24 cellular contexts compared by ENCODE assay signal in the genomic region with DNA sequence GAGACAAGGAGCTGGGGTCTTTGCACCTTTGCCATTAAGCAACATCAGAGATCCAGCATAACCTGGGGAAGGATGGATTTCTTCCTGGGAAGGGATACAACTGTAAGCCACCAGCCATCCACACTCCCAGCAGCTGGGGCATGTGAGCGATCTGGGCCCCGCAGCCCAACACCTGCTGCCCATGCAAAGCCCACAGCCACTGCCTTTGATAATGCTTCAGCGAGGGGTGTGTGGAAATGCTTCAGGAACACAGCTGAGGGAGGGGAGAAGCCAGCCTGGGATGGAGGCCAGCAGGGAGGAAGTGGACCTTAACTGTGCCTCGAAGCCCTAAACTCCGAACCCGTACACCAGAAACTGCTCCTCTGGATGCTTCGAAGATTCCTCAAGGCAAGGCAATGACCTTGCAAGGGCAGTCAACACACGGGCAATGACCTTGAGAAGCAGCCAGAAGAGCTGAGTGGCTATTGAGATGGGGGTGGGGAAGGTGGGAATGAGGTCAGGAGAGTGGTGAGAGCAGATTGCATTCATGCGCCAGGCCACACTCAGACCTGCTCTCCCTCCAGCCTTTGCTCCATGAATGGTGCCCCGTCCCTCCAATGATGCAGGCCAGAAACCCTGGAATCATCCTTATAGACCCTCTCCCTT. TPM values are rescaled to one million over a fixed set of nuclear protein-coding genes. Genes with fewer than 3 reads are reported as not detected.
DNase-seq lines count a peak whose midpoint lies in the region; ATAC-seq, FAIRE-seq and TF ChIP-seq lines count a peak whose summit lies in the region.
"Had no signal": no experiment of that assay in that cellular context is flagged by ENCODE, and none has a peak within 500 bp of the region (broad histone marks: within the 10 kb centered on the region; RNA-seq: fewer than 3 reads in every experiment).

No MANE protein-coding gene starts in this region.

- no peaks in the 10 kb centered on the region for H3K27me3 Mint-ChIP-seq in stimulated activated naive CD8-positive, alpha-beta T cell treated with anti-CD3 and anti-CD28 coated beads, Interleukin-15, Interleukin-2, amounts not matched to agents 100 ng/mL and 50 ng/mL, for 24 hours
- H3K27me3 Mint-ChIP-seq: CD4-positive, alpha-beta memory T cell had no signal

- H3K9me3 Mint-ChIP-seq in stimulated activated naive CD8-positive, alpha-beta T cell treated with anti-CD3 and anti-CD28 coated beads, Interleukin-15, Interleukin-2, amounts not matched to agents 100 ng/mL and 50 ng/mL, for 24 hours: no peaks in the 10 kb centered on the region
- H3K9me3 Mint-ChIP-seq: CD4-positive, alpha-beta memory T cell had no signal

- TF ChIP-seq EP300 in K562 (IDR thresholded peaks at IDR 0.05; ENCODE audit: low read length): no peak

- DNase-seq in stimulated activated naive CD8-positive, alpha-beta T cell treated with anti-CD3 and anti-CD28 coated beads, Interleukin-15, Interleukin-2, amounts not matched to agents 100 U/mL and 50 U/mL, for 24 hours: no peak
- DNase-seq in K562 (ENCODE audit: extremely low read depth in 1 of 4, low spot score in 3 of 4) (no peak), left lobe of liver (ENCODE audit: low spot score) (no peak), dedifferentiated amniotic fluid mesenchymal stem cell (ENCODE audit: extremely low spot score) (no peak), left lung (no peak)
- DNase-seq: C1 segment of cervical spinal cord; CD4-positive, alpha-beta memory T cell; COR-L47; GOT3; Karpas-422; MV-4-11; NCI-H1105; NCI-H1436 treated with DMSO at 0.1 percent for 48 hours; NCI-H187 treated with DMSO at 0.1 percent for 48 hours; NCI-H2171 treated with DMSO at 0.1 percent for 48 hours; NCI-H345; NCI-H510A treated with DMSO at 0.1 percent for 48 hours; PC-9 had no signal

- intact Hi-C loops in K562 (cut with micrococcal nuclease): no loop called here
- intact Hi-C loops in left lung (cut with DNase I): no loop called here

- H3K27me3 ChIP-seq in K562 (ENCODE audit: control insufficient read depth in 2 of 2, insufficient read depth in 2 of 2, low read length in 2 of 2): no peaks in the 10 kb centered on the region
- H3K27me3 ChIP-seq in left lung: no peaks in the 10 kb centered on the region
- H3K27me3 ChIP-seq: SJSA1 had no signal

- no peak for TF ChIP-seq CTCF in K562 (IDR thresholded peaks at IDR 0.05 in 2 of 3, conservative IDR thresholded peaks at IDR 0.05 in 1 of 3; ENCODE audit: insufficient read depth in 2 of 3, low read depth in 1 of 3, low read length in 3 of 3)
- no peak for TF ChIP-seq CTCF in left lung (IDR thresholded peaks at IDR 0.05)

- TF ChIP-seq POLR2A in K562 (conservative IDR thresholded peaks at IDR 0.05): no peak

- H3K9ac ChIP-seq in K562 (ENCODE audit: insufficient read depth in 1 of 2, low read depth in 2 of 2, low read length in 2 of 2): no peak overlapping the region

- WGBS in K562 (ENCODE audit: insufficient coverage, low coverage, missing lambda C conversion rate): 69% methylated on average over 10 of the region's 10 CpGs

- no peak overlapping the region for H3K4me3 Mint-ChIP-seq in stimulated activated naive CD8-positive, alpha-beta T cell treated with anti-CD3 and anti-CD28 coated beads, Interleukin-15, Interleukin-2, amounts not matched to agents 100 ng/mL and 50 ng/mL, for 24 hours
- H3K4me3 Mint-ChIP-seq: CD4-positive, alpha-beta memory T cell had no signal

- H4K20me1 ChIP-seq in K562 (replicated peaks; ENCODE audit: control insufficient read depth, insufficient read depth, low read length): no peaks in the 10 kb centered on the region

- H3K79me2 ChIP-seq in K562 (ENCODE audit: control insufficient read depth, insufficient read depth, low read length): no peaks in the 10 kb centered on the region

- no peak overlapping the region for H3K27ac ChIP-seq in K562 (ENCODE audit: extremely low read depth, low read depth, low read length)
- no peak overlapping the region for H3K27ac ChIP-seq in left lung
- H3K27ac ChIP-seq: HL-60, PC-9, SJSA1 had no signal

- H3K4me1 Mint-ChIP-seq in stimulated activated naive CD8-positive, alpha-beta T cell treated with anti-CD3 and anti-CD28 coated beads, Interleukin-15, Interleukin-2, amounts not matched to agents 100 ng/mL and 50 ng/mL, for 24 hours (ENCODE audit: low read depth): no peaks in the 10 kb centered on the region

- no peak for ATAC-seq in stimulated activated naive CD8-positive, alpha-beta T cell treated with anti-CD3 and anti-CD28 coated beads, Interleukin-15, Interleukin-2, amounts not matched to agents 100 U/mL and 50 U/mL, for 24 hours
- ATAC-seq in K562 (no peak), left lobe of liver (peak; percentile 15), HG03097 (IDR thresholded peaks at IDR 0.05; ENCODE audit: low FRiP score, unreplicated experiment) (no peak), left lung (no peak)
- ATAC-seq: Right ventricle myocardium inferior had no signal

- FAIRE-seq in K562 (lab: Jason Lieb, UNC): no peak
- FAIRE-seq: G401.6 had no signal

- POLR2A ChIA-PET in K562 (lab: Yijun Ruan, JAX): interaction anchor here (0.8 kb wide), 1 partner anchor 35 kb away, joined by 3 read pairs; no protein-coding TSS in a partner anchor

- no peak overlapping the region for H3K4me2 ChIP-seq in K562 (ENCODE audit: insufficient read depth, low read length)
- H3K4me2 ChIP-seq: PC-9 had no signal

- H2AFZ ChIP-seq in K562 (ENCODE audit: low read depth, low read length): no peak overlapping the region
- H2AFZ ChIP-seq: PC-9 had no signal

- TF ChIP-seq RAD21 in K562 (CRISPR knock-in tag; conservative IDR thresholded peaks at IDR 0.05 in 1 of 2, IDR thresholded peaks at IDR 0.05 in 1 of 2): no peak

- no TSS peak for BruUV-seq in K562 (replicated peaks; lab: Mats Ljungman, UMichigan)

- H3K9me3 ChIP-seq in K562 (replicated peaks; ENCODE audit: control insufficient read depth, insufficient read depth, low read depth, low read length) (no peaks in the 10 kb centered on the region), left lung (no peaks in the 10 kb centered on the region)
- H3K9me3 ChIP-seq: SJSA1 had no signal

- H3K4me1 ChIP-seq in K562 (replicated peaks in 1 of 2; ENCODE audit: control insufficient read depth in 2 of 2, insufficient read depth in 2 of 2, low read length in 2 of 2) (peaks cover 0 to 7% of the 10 kb centered on the region in 2 experiments; a peak in 3 of 5 replicates), left lung (no peaks in the 10 kb centered on the region)
- H3K4me1 ChIP-seq: SJSA1 had no signal

- H3K36me3 Mint-ChIP-seq in stimulated activated naive CD8-positive, alpha-beta T cell treated with anti-CD3 and anti-CD28 coated beads, Interleukin-15, Interleukin-2, amounts not matched to agents 100 ng/mL and 50 ng/mL, for 24 hours (ENCODE audit: low read depth): no peaks in the 10 kb centered on the region

- H3K4me3 ChIP-seq in K562 (no peak overlapping the region), left lung (no peak overlapping the region)
- H3K4me3 ChIP-seq: PC-9, SJSA1 had no signal

- CTCF ChIA-PET in K562 (lab: Yijun Ruan, JAX; ENCODE audit: low intra/inter-chr PET ratio): no interaction called here

- H3K36me3 ChIP-seq in K562 (ENCODE audit: control insufficient read depth, insufficient read depth, low read length): no peaks in the 10 kb centered on the region
- H3K36me3 ChIP-seq in left lung: no peaks in the 10 kb centered on the region
- H3K36me3 ChIP-seq: SJSA1 had no signal

- H3K9me1 ChIP-seq in K562 (ENCODE audit: control insufficient read depth, insufficient read depth, low read length): no peaks in the 10 kb centered on the region

- peak overlapping the region; percentile 66 for H3K27ac Mint-ChIP-seq in stimulated activated naive CD8-positive, alpha-beta T cell treated with anti-CD3 and anti-CD28 coated beads, Interleukin-15, Interleukin-2, amounts not matched to agents 100 ng/mL and 50 ng/mL, for 24 hours

- in situ Hi-C loops in K562 (cut with MboI): no loop called here

RNA-seq across cellular contexts. Expression of a gene that starts 49.1 kb away (rescaled TPM):
- 83.0 and 106 TPM in 2 replicates for total RNA-seq in K562 (2011; cell fraction: chromatin; rRNA removed; ENCODE audit: low replicate concordance)
- 39.1 and 48.2 TPM in 2 replicates for total RNA-seq in K562 (2011; cell fraction: nucleolus; rRNA removed)
- 52.3 and 52.5 TPM in 2 replicates for total RNA-seq in K562 (2011; cell fraction: nucleoplasm; rRNA removed)
- total RNA-seq in K562 (2014; rRNA removed) (6.9 and 11.2 TPM in 2 replicates), K562 (2014; rRNA removed; fragmentation: Illumina TruSeq; extraction: Trizol) (9.0 and 10.2 TPM in 2 replicates), K562 (2015; rRNA removed; fragmentation: Illumina TruSeq; extraction: Trizol) (10.2 and 10.7 TPM in 2 replicates), K562 (2021) (9.9 and 13.2 TPM in 2 replicates), left lobe of liver (7.1 TPM), left lung (10 to 100 TPM; 23.4 to 29.2 TPM)
- polyA plus RNA-seq in K562 (2011; rRNA removed) (7.6 and 10.2 TPM in 2 replicates), K562 (2014; fragmentation: Illumina TruSeq; extraction: Trizol) (9.7 and 10.1 TPM in 2 replicates), K562 (2014; fragmentation: Nextera tagmentation; extraction: Ambion mirVana) (1 to 10 TPM; 1.7 to 2.6 TPM), K562 (2014; rRNA removed) (8.0 and 10.3 TPM in 2 replicates)
- 6.3 TPM in 2 replicates for polyA plus RNA-seq in K562 (2011; cell fraction: cytosol; rRNA removed)
- 37.3 and 42.3 TPM in 2 replicates for polyA plus RNA-seq in K562 (2011; cell fraction: nucleus; rRNA removed)
- 7.8 and 9.3 TPM in 2 replicates for polyA plus RNA-seq in K562 (2012)
- polyA minus RNA-seq in K562 (2011; rRNA and poly(A)+ RNA removed): 26.5 and 29.0 TPM in 2 replicates
- polyA minus RNA-seq in K562 (2011; cell fraction: cytosol; rRNA and poly(A)+ RNA removed): 6.8 and 8.2 TPM in 2 replicates
- 21.3 and 32.2 TPM in 2 replicates for polyA minus RNA-seq in K562 (2011; cell fraction: nucleus; rRNA and poly(A)+ RNA removed)

RNA-seq across cellular contexts. Expression of a gene that starts 49.3 kb away (rescaled TPM):
- total RNA-seq in K562 (2011; cell fraction: chromatin; rRNA removed; ENCODE audit: low replicate concordance): 83.8 and 125 TPM in 2 replicates
- 68.3 and 75.2 TPM in 2 replicates for total RNA-seq in K562 (2011; cell fraction: nucleolus; rRNA removed)
- 75.5 and 85.5 TPM in 2 replicates for total RNA-seq in K562 (2011; cell fraction: nucleoplasm; rRNA removed)
- total RNA-seq in K562 (2014; rRNA removed) (47.9 and 55.3 TPM in 2 replicates), K562 (2014; rRNA removed; fragmentation: Illumina TruSeq; extraction: Trizol) (21.1 and 23.7 TPM in 2 replicates), K562 (2015; rRNA removed; fragmentation: Illumina TruSeq; extraction: Trizol) (30.9 and 33.5 TPM in 2 replicates), K562 (2021) (61.5 and 63.6 TPM in 2 replicates), left lobe of liver (34.2 TPM), left lung (10 to 100 TPM; 61.5 to 63.4 TPM)
- polyA plus RNA-seq in K562 (2011; rRNA removed) (10.1 and 18.4 TPM in 2 replicates), K562 (2014; fragmentation: Illumina TruSeq; extraction: Trizol) (41.2 and 45.9 TPM in 2 replicates), K562 (2014; fragmentation: Nextera tagmentation; extraction: Ambion mirVana) (1 to 10 TPM in 1 of 2 experiments, under 1 TPM in 1; 0.72 to 2.5 TPM), K562 (2014; rRNA removed) (26.6 and 46.5 TPM in 2 replicates)
- polyA plus RNA-seq in K562 (2011; cell fraction: cytosol; rRNA removed): 21.0 and 31.9 TPM in 2 replicates
- polyA plus RNA-seq in K562 (2011; cell fraction: nucleus; rRNA removed): 58.0 and 75.6 TPM in 2 replicates
- 32.0 and 44.4 TPM in 2 replicates for polyA plus RNA-seq in K562 (2012)
- polyA minus RNA-seq in K562 (2011; rRNA and poly(A)+ RNA removed): 37.4 and 47.6 TPM in 2 replicates
- 42.9 and 50.3 TPM in 2 replicates for polyA minus RNA-seq in K562 (2011; cell fraction: cytosol; rRNA and poly(A)+ RNA removed)
- 29.6 and 48.8 TPM in 2 replicates for polyA minus RNA-seq in K562 (2011; cell fraction: nucleus; rRNA and poly(A)+ RNA removed)
